Comparison of ENCODE assay signal across 1 cellular context in the genomic region with DNA sequence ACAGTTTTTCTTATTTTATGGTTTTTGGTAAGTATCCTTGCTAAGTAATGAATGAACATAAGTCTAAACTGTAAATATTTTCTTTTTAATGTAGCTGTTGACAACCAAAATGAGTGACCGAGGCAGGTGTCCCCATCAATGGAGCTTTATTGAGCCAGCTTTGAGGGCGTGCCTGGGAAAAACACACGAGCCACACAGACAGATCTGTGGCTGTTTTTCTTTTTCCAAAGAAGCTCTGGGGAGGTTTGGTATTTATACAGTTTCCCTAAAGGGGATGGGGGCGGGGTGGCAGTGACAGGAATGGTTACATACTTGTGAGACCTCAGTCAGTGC.
TF ChIP-seq lines count a peak whose summit lies in the region.

No MANE protein-coding gene starts in this region.

TF ChIP-seq in HepG2, 621 proteins besides CTCF, POLR2A, EP300 and RAD21:
- TF ChIP-seq, protein P1, sequence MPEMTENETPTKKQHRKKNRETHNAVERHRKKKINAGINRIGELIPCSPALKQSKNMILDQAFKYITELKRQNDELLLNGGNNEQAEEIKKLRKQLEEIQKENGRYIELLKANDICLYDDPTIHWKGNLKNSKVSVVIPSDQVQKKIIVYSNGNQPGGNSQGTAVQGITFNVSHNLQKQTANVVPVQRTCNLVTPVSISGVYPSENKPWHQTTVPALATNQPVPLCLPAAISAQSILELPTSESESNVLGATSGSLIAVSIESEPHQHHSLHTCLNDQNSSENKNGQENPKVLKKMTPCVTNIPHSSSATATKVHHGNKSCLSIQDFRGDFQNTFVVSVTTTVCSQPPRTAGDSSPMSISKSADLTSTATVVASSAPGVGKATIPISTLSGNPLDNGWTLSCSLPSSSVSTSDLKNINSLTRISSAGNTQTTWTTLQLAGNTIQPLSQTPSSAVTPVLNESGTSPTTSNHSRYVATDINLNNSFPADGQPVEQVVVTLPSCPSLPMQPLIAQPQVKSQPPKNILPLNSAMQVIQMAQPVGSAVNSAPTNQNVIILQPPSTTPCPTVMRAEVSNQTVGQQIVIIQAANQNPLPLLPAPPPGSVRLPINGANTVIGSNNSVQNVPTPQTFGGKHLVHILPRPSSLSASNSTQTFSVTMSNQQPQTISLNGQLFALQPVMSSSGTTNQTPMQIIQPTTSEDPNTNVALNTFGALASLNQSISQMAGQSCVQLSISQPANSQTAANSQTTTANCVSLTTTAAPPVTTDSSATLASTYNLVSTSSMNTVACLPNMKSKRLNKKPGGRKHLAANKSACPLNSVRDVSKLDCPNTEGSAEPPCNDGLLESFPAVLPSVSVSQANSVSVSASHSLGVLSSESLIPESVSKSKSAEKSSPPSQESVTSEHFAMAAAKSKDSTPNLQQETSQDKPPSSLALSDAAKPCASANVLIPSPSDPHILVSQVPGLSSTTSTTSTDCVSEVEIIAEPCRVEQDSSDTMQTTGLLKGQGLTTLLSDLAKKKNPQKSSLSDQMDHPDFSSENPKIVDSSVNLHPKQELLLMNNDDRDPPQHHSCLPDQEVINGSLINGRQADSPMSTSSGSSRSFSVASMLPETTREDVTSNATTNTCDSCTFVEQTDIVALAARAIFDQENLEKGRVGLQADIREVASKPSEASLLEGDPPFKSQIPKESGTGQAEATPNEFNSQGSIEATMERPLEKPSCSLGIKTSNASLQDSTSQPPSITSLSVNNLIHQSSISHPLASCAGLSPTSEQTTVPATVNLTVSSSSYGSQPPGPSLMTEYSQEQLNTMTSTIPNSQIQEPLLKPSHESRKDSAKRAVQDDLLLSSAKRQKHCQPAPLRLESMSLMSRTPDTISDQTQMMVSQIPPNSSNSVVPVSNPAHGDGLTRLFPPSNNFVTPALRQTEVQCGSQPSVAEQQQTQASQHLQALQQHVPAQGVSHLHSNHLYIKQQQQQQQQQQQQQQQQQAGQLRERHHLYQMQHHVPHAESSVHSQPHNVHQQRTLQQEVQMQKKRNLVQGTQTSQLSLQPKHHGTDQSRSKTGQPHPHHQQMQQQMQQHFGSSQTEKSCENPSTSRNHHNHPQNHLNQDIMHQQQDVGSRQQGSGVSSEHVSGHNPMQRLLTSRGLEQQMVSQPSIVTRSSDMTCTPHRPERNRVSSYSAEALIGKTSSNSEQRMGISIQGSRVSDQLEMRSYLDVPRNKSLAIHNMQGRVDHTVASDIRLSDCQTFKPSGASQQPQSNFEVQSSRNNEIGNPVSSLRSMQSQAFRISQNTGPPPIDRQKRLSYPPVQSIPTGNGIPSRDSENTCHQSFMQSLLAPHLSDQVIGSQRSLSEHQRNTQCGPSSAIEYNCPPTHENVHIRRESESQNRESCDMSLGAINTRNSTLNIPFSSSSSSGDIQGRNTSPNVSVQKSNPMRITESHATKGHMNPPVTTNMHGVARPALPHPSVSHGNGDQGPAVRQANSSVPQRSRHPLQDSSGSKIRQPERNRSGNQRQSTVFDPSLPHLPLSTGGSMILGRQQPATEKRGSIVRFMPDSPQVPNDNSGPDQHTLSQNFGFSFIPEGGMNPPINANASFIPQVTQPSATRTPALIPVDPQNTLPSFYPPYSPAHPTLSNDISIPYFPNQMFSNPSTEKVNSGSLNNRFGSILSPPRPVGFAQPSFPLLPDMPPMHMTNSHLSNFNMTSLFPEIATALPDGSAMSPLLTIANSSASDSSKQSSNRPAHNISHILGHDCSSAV (CRISPR knock-in tag; IDR thresholded peaks at IDR 0.05; ENCODE audit: borderline replicate concordance) = no peak
- TF ChIP-seq GLI4 (CRISPR knock-in tag; IDR thresholded peaks at IDR 0.05; ENCODE audit: borderline replicate concordance) (no peak), FOXA1 (IDR thresholded peaks at IDR 0.05) (no peak), FOXA1 (CRISPR knock-in tag; IDR thresholded peaks at IDR 0.05) (no peak), MED8 (CRISPR knock-in tag; IDR thresholded peaks at IDR 0.05; ENCODE audit: insufficient replicate concordance) (no peak), TRIM24 (CRISPR knock-in tag; IDR thresholded peaks at IDR 0.05) (no peak), NFIB (CRISPR knock-in tag; IDR thresholded peaks at IDR 0.05; ENCODE audit: borderline replicate concordance) (no peak), ZNF468 (CRISPR knock-in tag; IDR thresholded peaks at IDR 0.05) (no peak), RNF2 (conservative IDR thresholded peaks at IDR 0.05; ENCODE audit: low read depth) (no peak), NR2F2 (IDR thresholded peaks at IDR 0.05; ENCODE audit: borderline replicate concordance, low read depth) (no peak), PHF20 (CRISPR knock-in tag; IDR thresholded peaks at IDR 0.05) (no peak), AGO1 (IDR thresholded peaks at IDR 0.05; ENCODE audit: low read depth, low read length, poor library complexity, severe bottlenecking) (no peak), RFXANK (CRISPR knock-in tag; IDR thresholded peaks at IDR 0.05) (no peak), FOXP1 (IDR thresholded peaks at IDR 0.05) (no peak), FOXP1 (CRISPR knock-in tag; IDR thresholded peaks at IDR 0.05) (no peak)
- TF ChIP-seq, protein P2, sequence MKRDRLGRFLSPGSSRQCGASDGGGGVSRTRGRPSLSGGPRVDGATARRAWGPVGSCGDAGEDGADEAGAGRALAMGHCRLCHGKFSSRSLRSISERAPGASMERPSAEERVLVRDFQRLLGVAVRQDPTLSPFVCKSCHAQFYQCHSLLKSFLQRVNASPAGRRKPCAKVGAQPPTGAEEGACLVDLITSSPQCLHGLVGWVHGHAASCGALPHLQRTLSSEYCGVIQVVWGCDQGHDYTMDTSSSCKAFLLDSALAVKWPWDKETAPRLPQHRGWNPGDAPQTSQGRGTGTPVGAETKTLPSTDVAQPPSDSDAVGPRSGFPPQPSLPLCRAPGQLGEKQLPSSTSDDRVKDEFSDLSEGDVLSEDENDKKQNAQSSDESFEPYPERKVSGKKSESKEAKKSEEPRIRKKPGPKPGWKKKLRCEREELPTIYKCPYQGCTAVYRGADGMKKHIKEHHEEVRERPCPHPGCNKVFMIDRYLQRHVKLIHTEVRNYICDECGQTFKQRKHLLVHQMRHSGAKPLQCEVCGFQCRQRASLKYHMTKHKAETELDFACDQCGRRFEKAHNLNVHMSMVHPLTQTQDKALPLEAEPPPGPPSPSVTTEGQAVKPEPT (CRISPR knock-in tag; IDR thresholded peaks at IDR 0.05; ENCODE audit: low read depth) = no peak
